Comparison of ENCODE assay signal across 1 cellular context in the genomic region with DNA sequence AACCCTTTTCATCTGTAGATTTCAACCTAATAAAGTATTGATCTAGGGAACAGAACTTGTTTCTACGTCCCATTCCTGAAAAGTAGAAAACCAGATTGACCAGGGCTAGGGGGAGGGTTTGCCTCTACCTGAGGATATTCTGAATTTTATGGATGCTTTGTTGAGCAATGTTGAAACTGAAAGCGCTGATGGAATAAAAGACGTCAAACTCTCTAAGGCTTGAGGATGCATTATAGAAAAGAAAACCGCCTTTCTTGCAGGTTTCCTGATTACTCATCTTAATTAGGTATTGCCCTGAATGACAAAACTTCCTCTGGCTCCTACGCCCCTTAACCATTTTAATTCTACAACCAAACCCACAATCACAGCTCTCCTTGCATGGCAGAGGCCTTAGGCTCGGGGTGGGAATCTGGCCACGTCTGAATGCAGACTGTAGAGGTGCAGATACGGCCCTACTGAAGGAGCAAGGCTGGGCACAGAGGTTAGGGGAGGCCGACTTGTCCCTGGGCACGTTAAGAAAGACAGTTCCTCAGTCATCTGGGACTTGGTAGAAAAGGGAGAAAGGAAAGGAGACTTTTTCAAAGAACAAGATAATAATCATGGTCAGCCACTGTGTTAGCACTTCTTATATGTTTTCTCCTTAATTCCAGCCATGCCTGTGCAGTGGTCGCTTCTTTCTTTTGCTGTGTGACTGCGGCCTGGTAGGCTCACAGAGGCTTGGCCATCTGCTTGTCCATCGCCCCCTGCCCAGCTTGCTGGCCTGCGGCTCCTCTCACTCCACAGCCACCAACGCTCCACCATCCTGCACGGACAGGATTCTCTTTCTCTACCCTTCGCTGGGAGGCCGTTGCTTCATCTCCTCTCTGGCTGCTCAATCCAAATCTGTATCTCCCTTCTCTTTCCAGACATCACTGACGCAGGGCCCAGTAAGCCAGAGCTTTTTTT.
TF ChIP-seq lines count a peak whose summit lies in the region.

No MANE protein-coding gene starts in this region.

TF ChIP-seq in HEK293T, 16 proteins besides CTCF, POLR2A, EP300 and RAD21:
- TF ChIP-seq ZNF384 (IDR thresholded peaks at IDR 0.05) (no peak), SUZ12 (IDR thresholded peaks at IDR 0.05) (no peak), CTBP1 (IDR thresholded peaks at IDR 0.05; ENCODE audit: borderline replicate concordance) (no peak), BHLHE40 (IDR thresholded peaks at IDR 0.05; ENCODE audit: borderline replicate concordance) (no peak), SP1 (IDR thresholded peaks at IDR 0.05) (no peak), HDGF (IDR thresholded peaks at IDR 0.05; ENCODE audit: borderline replicate concordance) (no peak), ARNT (IDR thresholded peaks at IDR 0.05) (no peak)
